36 cellular contexts compared by ENCODE assay signal in genomic region chr11:12408156-12408770, GRCh38. TPM values are rescaled to one million over a fixed set of nuclear protein-coding genes. Genes with fewer than 3 reads are reported as not detected.
A peak's percentile ranks its signal among the peaks of the same experiment; 100 is the strongest.
DNase-seq lines count a peak whose midpoint lies in the region; ATAC-seq and TF ChIP-seq lines count a peak whose summit lies in the region.
"Had no signal": no experiment of that assay in that cellular context is flagged by ENCODE, and none has a peak within 500 bp of the region (broad histone marks: within the 10 kb centered on the region; RNA-seq: fewer than 3 reads in every experiment).

No MANE protein-coding gene starts in this region.

- peaks cover 45% of the 10 kb centered on the region for H4K20me1 ChIP-seq in smooth muscle cell (ENCODE audit: low read depth)
- no peaks in the 10 kb centered on the region for H4K20me1 ChIP-seq in GM23338 (replicated peaks; ENCODE audit: insufficient read depth)

- peaks cover 4% of the 10 kb centered on the region; the same call in 2 of the 3 replicates for H3K9me3 Mint-ChIP-seq in GM23338
- H3K9me3 Mint-ChIP-seq: activated B cell treated with CpG ODN at 0.5 μM for 24 hours; activated T-cell treated with anti-CD3 and anti-CD28 coated beads, Interleukin-2, amount 50 U/mL, for 4 hours; stimulated activated naive CD8-positive, alpha-beta T cell treated with anti-CD3 and anti-CD28 coated beads, Interleukin-15, Interleukin-2, amounts not matched to agents 100 ng/mL and 50 ng/mL, for 24 hours; T-helper 1 cell treated with Interleukin-12 subunit alpha and Interleukin-12 subunit beta and Interleukin-4 antibody, amounts not matched to agents 30 μg/mL and 1 μg/mL, for 36 hours had no signal

- TF ChIP-seq CTCF in AG04450 (IDR thresholded peaks at IDR 0.05; ENCODE audit: low read depth, low read length) (no peak), colonic mucosa (IDR thresholded peaks at IDR 0.05) (no peak), smooth muscle cell (IDR thresholded peaks at IDR 0.05; ENCODE audit: borderline replicate concordance, insufficient read depth, poor library complexity, severe bottlenecking) (no peak), GM23338 (conservative IDR thresholded peaks at IDR 0.05; ENCODE audit: low read depth in 2 of 2) (no peak)

- POLR2A ChIA-PET in AG04450 (lab: Yijun Ruan, JAX): no interaction called here

- H3K36me3 Mint-ChIP-seq in GM23338 (ENCODE audit: low read depth): peaks cover 3% of the 10 kb centered on the region; the same call in 2 of the 3 replicates

- H3K4me3 Mint-ChIP-seq in GM23338: no peak overlapping the region
- H3K4me3 Mint-ChIP-seq: activated B cell treated with CpG ODN at 0.5 μM for 24 hours; activated T-cell treated with anti-CD3 and anti-CD28 coated beads, Interleukin-2, amount 50 U/mL, for 4 hours; endodermal cell; nephron progenitor cell; stimulated activated naive CD8-positive, alpha-beta T cell treated with anti-CD3 and anti-CD28 coated beads, Interleukin-15, Interleukin-2, amounts not matched to agents 100 ng/mL and 50 ng/mL, for 24 hours; T-helper 1 cell treated with Interleukin-12 subunit alpha and Interleukin-12 subunit beta and Interleukin-4 antibody, amounts not matched to agents 30 μg/mL and 1 μg/mL, for 36 hours had no signal

- H3K79me2 ChIP-seq in smooth muscle cell (ENCODE audit: low read depth) (peaks cover 82% of the 10 kb centered on the region), GM23338 (replicated peaks; ENCODE audit: insufficient read depth) (no peaks in the 10 kb centered on the region)

- H2AFZ ChIP-seq in smooth muscle cell (ENCODE audit: low read depth): no peak overlapping the region
- H2AFZ ChIP-seq in GM23338: no peak overlapping the region
- H2AFZ ChIP-seq: parathyroid adenoma had no signal

- H3K27ac Mint-ChIP-seq in GM23338: no peak overlapping the region
- H3K27ac Mint-ChIP-seq: activated B cell treated with CpG ODN at 0.5 μM for 24 hours; nephron progenitor cell; stimulated activated naive CD8-positive, alpha-beta T cell treated with anti-CD3 and anti-CD28 coated beads, Interleukin-15, Interleukin-2, amounts not matched to agents 100 ng/mL and 50 ng/mL, for 24 hours; T-helper 1 cell treated with Interleukin-12 subunit alpha and Interleukin-12 subunit beta and Interleukin-4 antibody, amounts not matched to agents 30 μg/mL and 1 μg/mL, for 36 hours had no signal

- H3K36me3 ChIP-seq in colonic mucosa (no peaks in the 10 kb centered on the region), muscle layer of duodenum (ENCODE audit: control insufficient read depth in 1 of 2, insufficient read depth in 2 of 2, low read length in 2 of 2) (no peaks in the 10 kb centered on the region), smooth muscle cell (ENCODE audit: low read depth) (no peaks in the 10 kb centered on the region), GM23338 (ENCODE audit: insufficient read depth) (no peaks in the 10 kb centered on the region)
- H3K36me3 ChIP-seq: right atrium auricular region, spleen, upper lobe of left lung had no signal

- H3K9me2 ChIP-seq in GM23338 (ENCODE audit: insufficient read depth): no peaks in the 10 kb centered on the region
- H3K9me2 ChIP-seq: SK-N-SH had no signal

- peaks cover 28% of the 10 kb centered on the region for H3F3A ChIP-seq in smooth muscle cell (ENCODE audit: low read depth)
- no peaks in the 10 kb centered on the region for H3F3A ChIP-seq in GM23338 (replicated peaks; ENCODE audit: low read depth)

- 91% methylated on average over 4 of the region's 4 CpGs for WGBS in smooth muscle cell (ENCODE audit: low lambda C conversion rate)

- no peaks in the 10 kb centered on the region for H3K4me1 ChIP-seq in colonic mucosa
- peaks cover 12 to 46% of the 10 kb centered on the region in 2 donors for H3K4me1 ChIP-seq in muscle layer of duodenum (ENCODE audit: control insufficient read depth in 1 of 2, insufficient read depth in 2 of 2, low read length in 2 of 2)
- H3K4me1 ChIP-seq in smooth muscle cell (ENCODE audit: low read depth): peaks cover 19% of the 10 kb centered on the region
- H3K4me1 ChIP-seq in GM23338 (ENCODE audit: insufficient read depth): peaks cover 15% of the 10 kb centered on the region; the same call in 1 of the 2 replicates

- intact Hi-C loops in colonic mucosa (cut with DNase I): no loop called here

- no peak overlapping the region for H3K4me2 ChIP-seq in smooth muscle cell
- H3K4me2 ChIP-seq in GM23338: no peak overlapping the region
- H3K4me2 ChIP-seq: SK-N-SH had no signal

- H3K27me3 ChIP-seq in AG04450 (ENCODE audit: control insufficient read depth, insufficient read depth, low read length) (no peaks in the 10 kb centered on the region), colonic mucosa (no peaks in the 10 kb centered on the region), muscle layer of duodenum (ENCODE audit: low read depth, low read length) (no peaks in the 10 kb centered on the region), smooth muscle cell (ENCODE audit: low read depth) (no peaks in the 10 kb centered on the region), GM23338 (ENCODE audit: insufficient read depth) (no peaks in the 10 kb centered on the region)
- H3K27me3 ChIP-seq: right atrium auricular region, spleen, upper lobe of left lung had no signal

- no peak overlapping the region for H3K4me3 ChIP-seq in AG04450 (ENCODE audit: low read depth, low read length)
- no peak overlapping the region for H3K4me3 ChIP-seq in colonic mucosa
- no peak overlapping the region for H3K4me3 ChIP-seq in muscle layer of duodenum (ENCODE audit: low read depth in 1 of 2, low read length in 2 of 2)
- H3K4me3 ChIP-seq in smooth muscle cell: no peak overlapping the region
- no peak overlapping the region for H3K4me3 ChIP-seq in GM23338
- H3K4me3 ChIP-seq: right atrium auricular region, spleen, upper lobe of left lung had no signal

- H3K9me3 ChIP-seq in AG04450 (ENCODE audit: control insufficient read depth, insufficient read depth, low read length): no peaks in the 10 kb centered on the region; the same call in 1 of the 2 replicates
- H3K9me3 ChIP-seq in colonic mucosa: no peaks in the 10 kb centered on the region
- no peaks in the 10 kb centered on the region for H3K9me3 ChIP-seq in muscle layer of duodenum (ENCODE audit: control insufficient read depth in 1 of 2, low read length in 2 of 2)
- H3K9me3 ChIP-seq in smooth muscle cell (replicated peaks; ENCODE audit: low read depth): no peaks in the 10 kb centered on the region
- H3K9me3 ChIP-seq: right atrium auricular region, SK-N-SH, spleen, upper lobe of left lung had no signal

- H3K27me3 Mint-ChIP-seq in GM23338 (ENCODE audit: insufficient read depth, low read depth, poor library complexity): peaks cover 8% of the 10 kb centered on the region

- no peak for ATAC-seq in GM23338
- ATAC-seq: activated T-cell treated with anti-CD3 and anti-CD28 coated beads, Interleukin-2, amount 50 U/mL, for 4 hours; esophagus mucosa; PC-3 had no signal

- H3K27ac ChIP-seq in AG04450 (ENCODE audit: low read depth, low read length) (peak overlapping the region; percentile 11), colonic mucosa (peak overlapping the region; percentile 20), muscle layer of duodenum (ENCODE audit: low read length) (peak overlapping the region; percentile 93), smooth muscle cell (ENCODE audit: low read depth) (peak overlapping the region; percentile 88), GM23338 (ENCODE audit: low read depth) (no peak overlapping the region)
- H3K27ac ChIP-seq: parathyroid adenoma, right atrium auricular region had no signal

- H3K9ac ChIP-seq in colonic mucosa (ENCODE audit: low read depth in 2 of 2, low read length in 2 of 2) (no peak overlapping the region), smooth muscle cell (ENCODE audit: low read depth) (no peak overlapping the region)
- H3K9ac ChIP-seq: parathyroid adenoma, SK-N-SH had no signal

- H3K4me1 Mint-ChIP-seq in GM23338: peaks cover 35% of the 10 kb centered on the region
- H3K4me1 Mint-ChIP-seq: activated B cell treated with CpG ODN at 0.5 μM for 24 hours had no signal

- CTCF ChIA-PET in AG04450 (lab: Charles Lee): no interaction called here

- DNase-seq in AG04450 (ENCODE audit: low read depth, low spot score): no peak
- DNase-seq in colonic mucosa: no peak
- DNase-seq in smooth muscle cell (lab: John Stamatoyannopoulos, UW; ENCODE audit: unreplicated experiment): no peak
- no peak for DNase-seq in GM03348 (ENCODE audit: low spot score)
- DNase-seq in AG08396 (ENCODE audit: low spot score): no peak
- no peak for DNase-seq in GM23338 (ENCODE audit: low spot score)
- DNase-seq in KG1 (lab: John Stamatoyannopoulos, UW): no peak
- DNase-seq: activated B cell treated with CpG ODN at 0.5 μM for 24 hours; activated CD4-positive, alpha-beta T cell treated with anti-CD3 and anti-CD28 coated beads, Interleukin-2, amount 50 U/mL, for 1 hour; activated gamma-delta T cell treated with Interleukin-2 at 50 U/mL for 16 hours; activated T-cell treated with anti-CD3 and anti-CD28 coated beads, Interleukin-2, amount 50 U/mL, for 4 hours; Calu3; central memory CD4-positive, alpha-beta T cell; dermis blood vessel endothelial cell; DMS79 treated with DMSO at 0.1 percent for 48 hours; endodermal cell; foreskin melanocyte; GF-D8; kidney; midbrain; NCI-H1092 treated with DMSO at 0.1 percent for 48 hours; NCI-H1694 treated with DMSO at 0.1 percent for 48 hours; NCI-H526; nephron progenitor cell; NK-92 treated with Interleukin-12 subunit alpha and Interleukin-12 subunit beta, amount 100 ng/mL, for 24 hours; PC-3; SK-N-SH; spleen; stimulated activated CD4-positive, alpha-beta T cell treated with anti-CD3 and anti-CD28 coated beads, Interleukin-2, amount 100 ng/mL, for 24 hours; upper lobe of left lung had no signal

RNA-seq across cellular contexts. Expression of gene PARVA, which starts 30.9 kb away (rescaled TPM):
- polyA plus RNA-seq in AG04450 (2011; rRNA removed) (134 and 142 TPM in 2 replicates), smooth muscle cell (85.4 and 99.4 TPM in 2 replicates), GM23338 (2016; fragmentation: Nextera tagmentation; extraction: Ambion mirVana) (5.1 and 5.8 TPM in 2 replicates)
- polyA minus RNA-seq in AG04450 (2011; rRNA and poly(A)+ RNA removed): 127 and 138 TPM in 2 replicates
- total RNA-seq in colonic mucosa (10 to 100 TPM; 61.8 to 78.5 TPM), smooth muscle cell (73.9 and 78.6 TPM in 2 replicates)
- 6.9 and 7.6 TPM in 2 replicates for total RNA-seq in GM23338 (2014; rRNA removed; shearing (Covaris generic))
- total RNA-seq: activated B cell treated with CpG ODN at 0.5 μM for 24 hours had no signal
